ENCODE assay signal across 1 cellular context in the genomic region with DNA sequence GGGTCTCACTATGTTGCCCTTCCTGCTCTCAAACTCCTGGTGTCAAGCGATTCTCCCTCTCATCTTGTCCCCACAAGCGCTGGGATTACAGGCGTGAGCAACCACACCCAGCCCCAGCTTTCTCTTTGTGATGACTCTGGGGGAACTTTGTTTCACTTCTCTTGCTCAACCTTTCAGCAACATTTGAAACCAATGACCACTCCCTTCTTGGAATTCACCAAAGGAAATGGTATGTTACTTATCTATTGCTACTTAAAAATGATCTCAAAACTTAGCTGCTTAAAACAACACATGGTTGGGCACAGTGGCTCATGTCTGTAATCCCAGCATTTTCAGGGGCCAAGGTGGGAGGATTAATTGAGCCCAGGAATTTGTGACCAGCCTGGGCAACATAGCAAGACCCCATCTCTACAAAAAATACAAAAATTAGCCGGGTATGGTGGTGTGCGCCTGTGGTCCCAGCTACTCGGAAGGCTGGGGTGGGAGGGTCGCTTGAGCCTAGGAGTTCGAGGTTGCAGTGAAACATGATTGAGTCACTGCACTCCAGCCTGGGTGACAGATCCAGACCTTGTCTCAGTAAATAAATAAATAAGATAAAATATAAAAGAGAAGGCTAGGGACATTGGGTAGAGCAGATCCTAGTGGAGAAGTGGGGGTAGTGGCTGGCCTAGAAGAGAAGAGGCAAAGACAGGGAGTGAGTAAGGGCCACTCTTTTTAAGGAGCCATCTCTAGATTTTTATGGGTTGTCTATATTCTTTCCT.
TF ChIP-seq lines count a peak whose summit lies in the region.

No MANE protein-coding gene starts in this region.

TF ChIP-seq in A549, 52 proteins besides CTCF, POLR2A, EP300 and RAD21 (continued from another document):
- TF ChIP-seq ZFP36 (IDR thresholded peaks at IDR 0.05; ENCODE audit: borderline replicate concordance, partially characterized antibody) (no peak), HDAC2 (IDR thresholded peaks at IDR 0.05) (no peak), PHF8 (IDR thresholded peaks at IDR 0.05; ENCODE audit: borderline replicate concordance, low read depth) (no peak), GATA3 (IDR thresholded peaks at IDR 0.05; ENCODE audit: borderline replicate concordance) (no peak)
